In genomic region chr16:10992112-10992511, GRCh38 we compare ENCODE assay signal across 11 cellular contexts. TPM values are rescaled to one million over a fixed set of nuclear protein-coding genes. Genes with fewer than 3 reads are reported as not detected.
A peak's percentile ranks its signal among the peaks of the same experiment; 100 is the strongest.
DNase-seq lines count a peak whose midpoint lies in the region; ATAC-seq and TF ChIP-seq lines count a peak whose summit lies in the region.
"Had no signal": no experiment of that assay in that cellular context is flagged by ENCODE, and none has a peak within 500 bp of the region (broad histone marks: within the 10 kb centered on the region; RNA-seq: fewer than 3 reads in every experiment).

No MANE protein-coding gene starts in this region.

- H3K27ac ChIP-seq in CD8-positive, alpha-beta T cell (ENCODE audit: low read depth, low read length): no peak overlapping the region
- H3K27ac ChIP-seq: HL-60, tibial artery had no signal

- no peaks in the 10 kb centered on the region for H3K9me3 ChIP-seq in CD8-positive, alpha-beta T cell (ENCODE audit: low read length)
- H3K9me3 ChIP-seq: pancreas, tibial artery had no signal

- CTCF ChIA-PET in activated CD8-positive, alpha-beta T cell treated with anti-CD3 and anti-CD28 coated beads for 36 hours (lab: Charles Lee): no interaction called here
- CTCF ChIA-PET in CD8-positive, alpha-beta T cell (lab: Charles Lee): interaction anchor here (0.8 to 1.5 kb wide), 2 partner anchors 264 to 404 kb away, joined by 3 read pairs; partner anchors contain the start of gene SOCS1

- no peak for ATAC-seq in activated CD8-positive, alpha-beta T cell treated with anti-CD3 and anti-CD28 coated beads for 36 hours
- no peak for ATAC-seq in stimulated activated naive B cell treated with anti-CD40 and anti-IgM and Interleukin-4, amounts not matched to agents 10 μg/mL and 1 μg/mL and 100 μg/mL, for 72 hours (replicated peaks)
- ATAC-seq in CD8-positive, alpha-beta T cell: no peak

- H3K9me3 Mint-ChIP-seq in activated naive CD8-positive, alpha-beta T cell (ENCODE audit: low read depth): no peaks in the 10 kb centered on the region
- H3K9me3 Mint-ChIP-seq in activated naive CD8-positive, alpha-beta T cell treated with anti-CD3 and anti-CD28 coated beads for 36 hours: no peaks in the 10 kb centered on the region
- no peaks in the 10 kb centered on the region for H3K9me3 Mint-ChIP-seq in activated CD8-positive, alpha-beta T cell treated with anti-CD3 and anti-CD28 coated beads for 36 hours
- peaks cover 1 to 8% of the 10 kb centered on the region in 2 donors for H3K9me3 Mint-ChIP-seq in stimulated activated naive B cell treated with anti-CD40 and anti-IgM and Interleukin-4, amounts not matched to agents 10 μg/mL and 1 μg/mL and 100 μg/mL, for 72 hours
- no peaks in the 10 kb centered on the region for H3K9me3 Mint-ChIP-seq in CD8-positive, alpha-beta T cell

- H3K36me3 ChIP-seq in CD8-positive, alpha-beta T cell (ENCODE audit: insufficient read depth, low read length): peaks cover 9% of the 10 kb centered on the region

- H3K27me3 Mint-ChIP-seq in activated naive CD8-positive, alpha-beta T cell: no peaks in the 10 kb centered on the region
- no peaks in the 10 kb centered on the region for H3K27me3 Mint-ChIP-seq in activated naive CD8-positive, alpha-beta T cell treated with anti-CD3 and anti-CD28 coated beads for 36 hours
- H3K27me3 Mint-ChIP-seq in activated CD8-positive, alpha-beta T cell treated with anti-CD3 and anti-CD28 coated beads for 36 hours: no peaks in the 10 kb centered on the region
- H3K27me3 Mint-ChIP-seq in stimulated activated naive B cell treated with anti-CD40 and anti-IgM and Interleukin-4, amounts not matched to agents 10 μg/mL and 1 μg/mL and 100 μg/mL, for 72 hours: no peaks in the 10 kb centered on the region
- H3K27me3 Mint-ChIP-seq in CD8-positive, alpha-beta T cell (ENCODE audit: low read depth): no peaks in the 10 kb centered on the region

- DNase-seq in activated naive CD8-positive, alpha-beta T cell treated with anti-CD3 and anti-CD28 coated beads for 36 hours: no peak
- DNase-seq in activated CD8-positive, alpha-beta T cell treated with anti-CD3 and anti-CD28 coated beads for 36 hours: no peak
- DNase-seq in fibroblast of peridontal ligament (ENCODE audit: extremely low read depth) (peak; percentile 89), hypothalamus (lab: John Stamatoyannopoulos, UW) (no peak), globus pallidus (ENCODE audit: low spot score) (no peak)
- no peak for DNase-seq in stimulated activated naive B cell treated with anti-CD40 and anti-IgM and Interleukin-4, amounts not matched to agents 10 μg/mL and 1 μg/mL and 100 μg/mL, for 72 hours
- DNase-seq in CD8-positive, alpha-beta T cell: no peak
- DNase-seq: tibial artery had no signal

- H3K27me3 ChIP-seq in CD8-positive, alpha-beta T cell (ENCODE audit: insufficient read depth, low read length): no peaks in the 10 kb centered on the region
- H3K27me3 ChIP-seq: pancreas, tibial artery had no signal

- no peak overlapping the region for H3K4me3 Mint-ChIP-seq in activated naive CD8-positive, alpha-beta T cell
- no peak overlapping the region for H3K4me3 Mint-ChIP-seq in activated naive CD8-positive, alpha-beta T cell treated with anti-CD3 and anti-CD28 coated beads for 36 hours
- no peak overlapping the region for H3K4me3 Mint-ChIP-seq in activated CD8-positive, alpha-beta T cell treated with anti-CD3 and anti-CD28 coated beads for 36 hours
- peak overlapping the region; percentile 2 to 44 for H3K4me3 Mint-ChIP-seq in stimulated activated naive B cell treated with anti-CD40 and anti-IgM and Interleukin-4, amounts not matched to agents 10 μg/mL and 1 μg/mL and 100 μg/mL, for 72 hours
- no peak overlapping the region for H3K4me3 Mint-ChIP-seq in CD8-positive, alpha-beta T cell

- peaks cover 9% of the 10 kb centered on the region for H3K36me3 Mint-ChIP-seq in activated naive CD8-positive, alpha-beta T cell
- H3K36me3 Mint-ChIP-seq in activated naive CD8-positive, alpha-beta T cell treated with anti-CD3 and anti-CD28 coated beads for 36 hours: peaks cover 31% of the 10 kb centered on the region
- peaks cover 45% of the 10 kb centered on the region for H3K36me3 Mint-ChIP-seq in activated CD8-positive, alpha-beta T cell treated with anti-CD3 and anti-CD28 coated beads for 36 hours (ENCODE audit: low read depth)
- peaks cover 72 to 85% of the 10 kb centered on the region in 2 donors for H3K36me3 Mint-ChIP-seq in stimulated activated naive B cell treated with anti-CD40 and anti-IgM and Interleukin-4, amounts not matched to agents 10 μg/mL and 1 μg/mL and 100 μg/mL, for 72 hours
- H3K36me3 Mint-ChIP-seq in CD8-positive, alpha-beta T cell: peaks cover 66% of the 10 kb centered on the region

- intact Hi-C loops in activated CD8-positive, alpha-beta T cell treated with anti-CD3 and anti-CD28 coated beads for 36 hours (cut with micrococcal nuclease): no loop called here
- intact Hi-C loops in CD8-positive, alpha-beta T cell (cut with DNase I, micrococcal nuclease): no loop called here

- TF ChIP-seq CTCF in activated CD8-positive, alpha-beta T cell treated with anti-CD3 and anti-CD28 coated beads for 36 hours (IDR thresholded peaks at IDR 0.05): no peak
- TF ChIP-seq CTCF in CD8-positive, alpha-beta T cell (IDR thresholded peaks at IDR 0.05): no peak

- POLR2A ChIA-PET in activated CD8-positive, alpha-beta T cell treated with anti-CD3 and anti-CD28 coated beads for 36 hours (lab: Charles Lee): no interaction called here
- POLR2A ChIA-PET in CD8-positive, alpha-beta T cell (lab: Charles Lee): no interaction called here

- no peak overlapping the region for H3K4me3 ChIP-seq in CD8-positive, alpha-beta T cell (ENCODE audit: low read depth, low read length)
- H3K4me3 ChIP-seq: pancreas, tibial artery had no signal

- H3K27ac Mint-ChIP-seq in activated naive CD8-positive, alpha-beta T cell: peak overlapping the region; percentile 51
- no peak overlapping the region for H3K27ac Mint-ChIP-seq in activated naive CD8-positive, alpha-beta T cell treated with anti-CD3 and anti-CD28 coated beads for 36 hours
- H3K27ac Mint-ChIP-seq in activated CD8-positive, alpha-beta T cell treated with anti-CD3 and anti-CD28 coated beads for 36 hours: peak overlapping the region; percentile 4
- peak overlapping the region; percentile 99 for H3K27ac Mint-ChIP-seq in stimulated activated naive B cell treated with anti-CD40 and anti-IgM and Interleukin-4, amounts not matched to agents 10 μg/mL and 1 μg/mL and 100 μg/mL, for 72 hours
- no peak overlapping the region for H3K27ac Mint-ChIP-seq in CD8-positive, alpha-beta T cell

- H3K4me1 ChIP-seq in CD8-positive, alpha-beta T cell (ENCODE audit: insufficient read depth, low read length): peaks cover 21% of the 10 kb centered on the region
- H3K4me1 ChIP-seq: pancreas had no signal

- H3K4me1 Mint-ChIP-seq in activated naive CD8-positive, alpha-beta T cell (ENCODE audit: low read depth): peaks cover 45% of the 10 kb centered on the region
- peaks cover 47% of the 10 kb centered on the region for H3K4me1 Mint-ChIP-seq in activated naive CD8-positive, alpha-beta T cell treated with anti-CD3 and anti-CD28 coated beads for 36 hours
- H3K4me1 Mint-ChIP-seq in activated CD8-positive, alpha-beta T cell treated with anti-CD3 and anti-CD28 coated beads for 36 hours (ENCODE audit: low read depth): peaks cover 55% of the 10 kb centered on the region
- peaks cover 74 to 97% of the 10 kb centered on the region in 2 donors for H3K4me1 Mint-ChIP-seq in stimulated activated naive B cell treated with anti-CD40 and anti-IgM and Interleukin-4, amounts not matched to agents 10 μg/mL and 1 μg/mL and 100 μg/mL, for 72 hours
- peaks cover 26% of the 10 kb centered on the region for H3K4me1 Mint-ChIP-seq in CD8-positive, alpha-beta T cell (ENCODE audit: low read depth)

RNA-seq across cellular contexts. Expression of gene CLEC16A, which starts 47.7 kb away (rescaled TPM):
- total RNA-seq in activated naive CD8-positive, alpha-beta T cell treated with anti-CD3 and anti-CD28 coated beads for 36 hours: 10 to 100 TPM; 20.4 to 21.3 TPM
- total RNA-seq in activated CD8-positive, alpha-beta T cell treated with anti-CD3 and anti-CD28 coated beads for 36 hours: 10 to 100 TPM; 20.4 to 21.7 TPM
- 10 to 100 TPM; 20.5 to 21.9 TPM for total RNA-seq in CD8-positive, alpha-beta T cell

RNA-seq across cellular contexts. Expression of gene DEXI, which starts 49.8 kb away (rescaled TPM):
- 10 to 100 TPM; 25.5 to 26.2 TPM for total RNA-seq in activated naive CD8-positive, alpha-beta T cell treated with anti-CD3 and anti-CD28 coated beads for 36 hours
- 10 to 100 TPM; 24.8 to 25.3 TPM for total RNA-seq in activated CD8-positive, alpha-beta T cell treated with anti-CD3 and anti-CD28 coated beads for 36 hours
- total RNA-seq in CD8-positive, alpha-beta T cell: 1 to 10 TPM; 4.7 to 5.6 TPM

Comparison
In these comparisons a context has a peak if more than half of its experiments do, and no peak if none do; other contexts are left out.
1. H3K27ac Mint-ChIP-seq: peak in activated naive CD8-positive, alpha-beta T cell (single experiment), activated CD8-positive, alpha-beta T cell treated with anti-CD3 and anti-CD28 coated beads for 36 hours (single experiment) and stimulated activated naive B cell treated with anti-CD40 and anti-IgM and Interleukin-4, amounts not matched to agents 10 μg/mL and 1 μg/mL and 100 μg/mL, for 72 hours (single experiment); none in activated naive CD8-positive, alpha-beta T cell treated with anti-CD3 and anti-CD28 coated beads for 36 hours (single experiment) and CD8-positive, alpha-beta T cell (single experiment).
2. H3K4me3 Mint-ChIP-seq: peak in stimulated activated naive B cell treated with anti-CD40 and anti-IgM and Interleukin-4, amounts not matched to agents 10 μg/mL and 1 μg/mL and 100 μg/mL, for 72 hours (2 of 2); none in activated naive CD8-positive, alpha-beta T cell (single experiment), activated naive CD8-positive, alpha-beta T cell treated with anti-CD3 and anti-CD28 coated beads for 36 hours (single experiment), activated CD8-positive, alpha-beta T cell treated with anti-CD3 and anti-CD28 coated beads for 36 hours (single experiment) and CD8-positive, alpha-beta T cell (single experiment).